In genomic region chr11:27423125-27423524, GRCh38 we compare ENCODE assay signal across 8 cellular contexts. TPM values are rescaled to one million over a fixed set of nuclear protein-coding genes. Genes with fewer than 3 reads are reported as not detected.
DNase-seq lines count a peak whose midpoint lies in the region; ATAC-seq and TF ChIP-seq lines count a peak whose summit lies in the region.

No MANE protein-coding gene starts in this region.

- CTCF ChIA-PET in T-cell (lab: Charles Lee), result no interaction called here

- H3K27me3 Mint-ChIP-seq in nephron progenitor cell (ENCODE audit: low read depth, poor library complexity) (no peaks in the 10 kb centered on the region), T-cell (peaks cover 3% of the 10 kb centered on the region in 2 donors)

- H3K4me3 Mint-ChIP-seq in nephron progenitor cell (peak overlapping the region; percentile 6), T-cell (no peak overlapping the region)

- peaks cover 23% of the 10 kb centered on the region for H3K36me3 Mint-ChIP-seq in nephron progenitor cell (ENCODE audit: low read depth)
- H3K36me3 Mint-ChIP-seq in T-cell, result no peaks in the 10 kb centered on the region

- POLR2A ChIA-PET in T-cell (lab: Charles Lee), result no interaction called here

- H3K9me3 Mint-ChIP-seq in nephron progenitor cell, result peaks cover 10% of the 10 kb centered on the region
- H3K9me3 Mint-ChIP-seq in T-cell, result no peaks in the 10 kb centered on the region

- peak overlapping the region; percentile 87 for H3K27ac Mint-ChIP-seq in nephron progenitor cell
- H3K27ac Mint-ChIP-seq in T-cell, result no peak overlapping the region

- DNase-seq in DMS 273 treated with DMSO at 0.1 percent for 48 hours (lab: John Stamatoyannopoulos, UW) (peak; percentile 49), NCI-H748 treated with DMSO at 0.1 percent for 48 hours (lab: John Stamatoyannopoulos, UW) (peak; percentile 39), nephron progenitor cell (peak; percentile 5), kidney glomerular epithelial cell (lab: John Stamatoyannopoulos, UW) (no peak), T-cell (no peak)

- TF ChIP-seq CTCF in nephron progenitor cell (IDR thresholded peaks at IDR 0.05), result no peak

- peak; percentile 68 for ATAC-seq in esophagus mucosa
- no peak for ATAC-seq in GM18909 (IDR thresholded peaks at IDR 0.05; ENCODE audit: poor library complexity, unreplicated experiment)
- ATAC-seq in GM21717 (IDR thresholded peaks at IDR 0.05; ENCODE audit: unreplicated experiment), result no peak
- ATAC-seq in T-cell (replicated peaks in 1 of 4), result no peak

- H3K4me1 Mint-ChIP-seq in nephron progenitor cell (peaks cover 54% of the 10 kb centered on the region), T-cell (no peaks in the 10 kb centered on the region)

RNA-seq across cellular contexts. Expression of gene LGR4, which starts 49.5 kb away (rescaled TPM):
- total RNA-seq in esophagus mucosa, result 22.8 TPM
- 1 to 10 TPM in 4 of 5 donors, under 1 TPM in 1; 0.68 to 2.4 (median 1.2) TPM for total RNA-seq in T-cell

Comparison
In these comparisons a context has a peak if more than half of its experiments do, and no peak if none do; other contexts are left out.
1. DNase-seq: peak in DMS 273 treated with DMSO at 0.1 percent for 48 hours (single experiment), NCI-H748 treated with DMSO at 0.1 percent for 48 hours (single experiment) and nephron progenitor cell (single experiment); none in kidney glomerular epithelial cell (single experiment) and T-cell (0 of 34).